8 cellular contexts compared by ENCODE assay signal in the genomic region with DNA sequence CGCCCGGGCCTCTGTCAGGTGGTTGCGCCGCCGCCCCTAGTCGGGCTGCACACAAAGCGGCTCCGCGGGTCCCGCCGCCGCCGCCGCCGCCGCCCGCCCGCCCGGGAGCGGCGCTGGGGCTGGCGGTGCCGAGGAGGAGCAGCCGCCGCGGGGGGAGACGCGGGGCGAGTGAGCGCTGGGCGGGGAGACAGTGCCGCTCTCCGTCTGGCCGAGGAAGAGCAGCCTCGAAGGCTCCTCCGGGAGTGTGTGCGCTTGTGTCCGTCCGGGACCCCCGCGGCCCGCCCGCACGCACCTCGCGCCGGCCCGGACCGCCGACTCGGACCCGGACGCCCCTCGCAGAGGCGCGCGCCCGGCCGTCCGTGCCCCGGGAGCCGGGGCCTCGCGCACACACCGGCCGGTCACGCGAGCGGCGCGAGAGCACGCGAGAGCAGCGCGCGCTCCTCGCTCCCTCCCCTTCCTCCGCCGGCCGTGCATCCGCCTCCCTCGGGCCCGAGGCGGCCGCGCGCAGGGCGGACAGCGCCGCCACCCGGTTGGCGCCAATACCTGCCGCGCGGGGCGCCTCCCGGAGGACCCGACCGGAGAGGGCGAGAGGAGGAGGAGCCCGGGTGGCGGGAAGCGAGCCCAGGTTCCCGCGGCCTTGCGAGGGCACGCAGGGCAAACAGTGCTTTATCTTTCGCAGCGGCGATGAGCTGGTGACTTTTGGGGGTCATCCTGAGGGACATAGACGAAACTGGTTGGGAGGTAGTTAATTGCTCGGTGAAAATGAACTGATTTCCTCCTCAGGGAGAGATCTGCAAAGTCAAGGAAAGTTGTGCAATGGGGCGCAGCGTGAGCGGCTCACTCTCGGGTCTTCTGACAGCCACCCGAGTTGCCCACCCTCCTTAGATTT. TPM values are rescaled to one million over a fixed set of nuclear protein-coding genes. Genes with fewer than 3 reads are reported as not detected.
A peak's percentile ranks its signal among the peaks of the same experiment; 100 is the strongest.
DNase-seq lines count a peak whose midpoint lies in the region; ATAC-seq and TF ChIP-seq lines count a peak whose summit lies in the region.

A gene with protein sequence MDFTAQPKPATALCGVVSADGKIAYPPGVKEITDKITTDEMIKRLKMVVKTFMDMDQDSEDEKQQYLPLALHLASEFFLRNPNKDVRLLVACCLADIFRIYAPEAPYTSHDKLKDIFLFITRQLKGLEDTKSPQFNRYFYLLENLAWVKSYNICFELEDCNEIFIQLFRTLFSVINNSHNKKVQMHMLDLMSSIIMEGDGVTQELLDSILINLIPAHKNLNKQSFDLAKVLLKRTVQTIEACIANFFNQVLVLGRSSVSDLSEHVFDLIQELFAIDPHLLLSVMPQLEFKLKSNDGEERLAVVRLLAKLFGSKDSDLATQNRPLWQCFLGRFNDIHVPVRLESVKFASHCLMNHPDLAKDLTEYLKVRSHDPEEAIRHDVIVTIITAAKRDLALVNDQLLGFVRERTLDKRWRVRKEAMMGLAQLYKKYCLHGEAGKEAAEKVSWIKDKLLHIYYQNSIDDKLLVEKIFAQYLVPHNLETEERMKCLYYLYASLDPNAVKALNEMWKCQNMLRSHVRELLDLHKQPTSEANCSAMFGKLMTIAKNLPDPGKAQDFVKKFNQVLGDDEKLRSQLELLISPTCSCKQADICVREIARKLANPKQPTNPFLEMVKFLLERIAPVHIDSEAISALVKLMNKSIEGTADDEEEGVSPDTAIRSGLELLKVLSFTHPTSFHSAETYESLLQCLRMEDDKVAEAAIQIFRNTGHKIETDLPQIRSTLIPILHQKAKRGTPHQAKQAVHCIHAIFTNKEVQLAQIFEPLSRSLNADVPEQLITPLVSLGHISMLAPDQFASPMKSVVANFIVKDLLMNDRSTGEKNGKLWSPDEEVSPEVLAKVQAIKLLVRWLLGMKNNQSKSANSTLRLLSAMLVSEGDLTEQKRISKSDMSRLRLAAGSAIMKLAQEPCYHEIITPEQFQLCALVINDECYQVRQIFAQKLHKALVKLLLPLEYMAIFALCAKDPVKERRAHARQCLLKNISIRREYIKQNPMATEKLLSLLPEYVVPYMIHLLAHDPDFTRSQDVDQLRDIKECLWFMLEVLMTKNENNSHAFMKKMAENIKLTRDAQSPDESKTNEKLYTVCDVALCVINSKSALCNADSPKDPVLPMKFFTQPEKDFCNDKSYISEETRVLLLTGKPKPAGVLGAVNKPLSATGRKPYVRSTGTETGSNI (N-terminal part only) (minus strand): TSS at position 423 of the 889 bp plus-strand sequence. CDS start 1,334 bp downstream, outside the sequence.

- DNase-seq in DMS 273 (lab: John Stamatoyannopoulos, UW; ENCODE audit: unreplicated experiment) = peak; percentile 96
- peak; percentile 83 for DNase-seq in HuH-7.5 (ENCODE audit: low spot score)
- DNase-seq in activated T-cell treated with anti-CD3 and anti-CD28 coated beads for 24 hours (ENCODE audit: low read depth) = peak; percentile 87
- DNase-seq in epithelial cell of esophagus (ENCODE audit: low read depth) = peak; percentile 91
- DNase-seq in mucosa of gallbladder (ENCODE audit: low spot score) = peak; percentile 86
- peak; percentile 62 to 72 for DNase-seq in stimulated activated CD8-positive, alpha-beta memory T cell treated with anti-CD3 and anti-CD28 coated beads, Interleukin-4, amount 100 ng/mL, for 4 hours (ENCODE audit: low read depth in 2 of 2, low spot score in 1 of 2)

- H3K27me3 ChIP-seq in OCI-LY3 (ENCODE audit: low read depth, low read length) = no peaks in the 10 kb centered on the region

- H3K27ac ChIP-seq in OCI-LY3 (ENCODE audit: low read length) = peak within 1 kb of the TSS; percentile 81

- H3K9ac ChIP-seq in OCI-LY3 (ENCODE audit: low read length) = peak within 1 kb of the TSS; percentile 99

- ATAC-seq in GM21526 (IDR thresholded peaks at IDR 0.05; ENCODE audit: low FRiP score, unreplicated experiment) = peak; percentile 67

- H3K36me3 ChIP-seq in OCI-LY3 (replicated peaks; ENCODE audit: low read depth, low read length) = peaks cover 16% of the 10 kb centered on the region

- peak within 1 kb of the TSS; percentile 98 for H2AFZ ChIP-seq in OCI-LY3 (ENCODE audit: low read depth, low read length)

- no peaks in the 10 kb centered on the region for H3K9me3 ChIP-seq in OCI-LY3 (ENCODE audit: insufficient read depth, low read length)

- H3K4me3 ChIP-seq in OCI-LY3 (ENCODE audit: low read length) (peak within 1 kb of the TSS; percentile 97), epithelial cell of esophagus (ENCODE audit: low read length) (peak within 1 kb of the TSS; percentile 74)

- H3K4me2 ChIP-seq in OCI-LY3 (ENCODE audit: low read length) = peak within 1 kb of the TSS; percentile 97

- TF ChIP-seq CTCF in OCI-LY3 (IDR thresholded peaks at IDR 0.05; ENCODE audit: low read depth, low read length) = peak; percentile 76
- peak; percentile 40 for TF ChIP-seq CTCF in epithelial cell of esophagus (IDR thresholded peaks at IDR 0.05; ENCODE audit: insufficient read depth, low read depth, low read length, missing control alignments)

- peaks cover 18% of the 10 kb centered on the region for H3K4me1 ChIP-seq in OCI-LY3 (ENCODE audit: low read length)

- peaks cover 48% of the 10 kb centered on the region for H3K79me2 ChIP-seq in OCI-LY3 (ENCODE audit: low read length)

- peaks cover 13% of the 10 kb centered on the region for H4K20me1 ChIP-seq in OCI-LY3 (ENCODE audit: insufficient read depth, low read length)

RNA-seq across cellular contexts. Expression of the gene that starts here (rescaled TPM):
- 53.5 TPM for total RNA-seq in mucosa of gallbladder

Comparison
In these comparisons a context has a peak if more than half of its experiments do, and no peak if none do; other contexts are left out.
1. Peak in every context shown above with its lines: DNase-seq, ATAC-seq, H3K4me3 ChIP-seq and H3K27ac ChIP-seq.